Comparison of ENCODE assay signal across 28 cellular contexts in the genomic region with DNA sequence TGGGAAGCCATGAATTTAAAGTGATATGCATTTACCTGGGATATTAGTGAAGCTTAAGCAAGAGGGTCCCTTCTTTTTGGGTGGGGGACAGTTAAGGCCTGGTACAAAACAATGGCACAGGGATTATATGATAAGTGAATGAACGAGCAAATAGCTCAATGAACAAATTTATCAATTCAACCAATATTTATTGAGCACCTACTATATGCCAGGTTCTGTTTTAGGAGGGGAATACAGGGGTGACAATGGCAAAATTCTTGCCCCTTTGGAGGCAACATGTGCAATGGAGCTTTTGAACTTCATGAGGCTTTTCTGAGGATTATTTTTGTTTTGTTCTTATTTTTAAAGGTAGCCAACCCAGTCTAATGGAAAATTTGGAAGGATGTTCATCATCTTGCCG.
"Had no signal": no experiment of that assay in that cellular context is flagged by ENCODE, and none has a peak within 500 bp of the region (broad histone marks: within the 10 kb centered on the region; RNA-seq: fewer than 3 reads in every experiment).

No MANE protein-coding gene starts in this region.

- H3K27me3 ChIP-seq: testis, uterus, vagina had no signal

- DNase-seq: stimulated activated CD4-positive, alpha-beta T cell treated with anti-CD3 and anti-CD28 coated beads, Interleukin-2, amount 100 ng/mL, for 48 hours; stimulated activated CD4-positive, alpha-beta T cell treated with anti-CD3 and anti-CD28 coated beads, Interleukin-4, amount 100 ng/mL, for 1 hour; stimulated activated CD4-positive, alpha-beta T cell treated with anti-CD3 and anti-CD28 coated beads, Interleukin-4, amount 100 ng/mL, for 24 hours; stimulated activated CD4-positive, alpha-beta T cell treated with anti-CD3 and anti-CD28 coated beads, Interleukin-4, amount 100 ng/mL, for 4 hours; stimulated activated CD8-positive, alpha-beta memory T cell treated with anti-CD3 and anti-CD28 coated beads, Interleukin-4, amount 100 ng/mL, for 48 hours; stimulated activated naive B cell treated with anti-CD40 and anti-IgM and Interleukin-4, amounts not matched to agents 10 μg/mL and 1 μg/mL and 100 μg/mL, for 72 hours; stimulated activated naive CD4-positive, alpha-beta T cell; stimulated activated naive CD4-positive, alpha-beta T cell treated with Interleukin-2 at 50 U/mL for 16 hours; stimulated activated naive CD8-positive, alpha-beta T cell treated with anti-CD3 and anti-CD28 coated beads, Interleukin-15, amount 100 ng/mL, for 72 hours; stimulated activated naive CD8-positive, alpha-beta T cell treated with anti-CD3 and anti-CD28 coated beads, Interleukin-15, Interleukin-2, amounts not matched to agents 100 U/mL and 50 U/mL, for 24 hours; stomach; substantia nigra; testis; thyroid gland; tibial artery; transverse colon; trophoblast cell; upper lobe of left lung; upper lobe of right lung; uterus had no signal

- FAIRE-seq: urothelium cell line had no signal

- H3K4me3 ChIP-seq: stomach, suprapubic skin, testis, thoracic aorta, thyroid gland, tibial artery, tibial nerve, transverse colon, upper lobe of left lung, upper lobe of right lung, uterus, vagina had no signal

- H3K9me3 Mint-ChIP-seq: stimulated activated effector memory CD8-positive, alpha-beta T cell treated with anti-CD3 and anti-CD28 coated beads, Interleukin-12 subunit alpha, Interleukin-12 subunit beta, amount 100 ng/mL, for 72 hours; stimulated activated naive CD8-positive, alpha-beta T cell treated with anti-CD3 and anti-CD28 coated beads, Interleukin-15, amount 100 ng/mL, for 72 hours; stimulated activated naive CD8-positive, alpha-beta T cell treated with anti-CD3 and anti-CD28 coated beads, Interleukin-15, Interleukin-2, amounts not matched to agents 100 ng/mL and 50 ng/mL, for 24 hours had no signal

- H3K36me3 ChIP-seq: stomach, suprapubic skin, thoracic aorta, thyroid gland, tibial artery, tibial nerve, transverse colon, upper lobe of left lung, upper lobe of right lung, uterus, vagina had no signal

- ATAC-seq: stimulated activated effector memory CD8-positive, alpha-beta T cell treated with anti-CD3 and anti-CD28 coated beads, Interleukin-12 subunit alpha, Interleukin-12 subunit beta, amount 100 ng/mL, for 72 hours; stimulated activated memory B cell treated with anti-CD40 and anti-IgM and Interleukin-4, amounts not matched to agents 10 μg/mL and 1 μg/mL and 100 μg/mL, for 72 hours; stimulated activated naive B cell treated with anti-CD40 and anti-IgM and Interleukin-4, amounts not matched to agents 10 μg/mL and 1 μg/mL and 100 μg/mL, for 72 hours; stimulated activated naive CD8-positive, alpha-beta T cell treated with anti-CD3 and anti-CD28 coated beads, Interleukin-15, amount 100 ng/mL, for 72 hours; stimulated activated naive CD8-positive, alpha-beta T cell treated with anti-CD3 and anti-CD28 coated beads, Interleukin-15, Interleukin-2, amounts not matched to agents 100 U/mL and 50 U/mL, for 24 hours; upper lobe of right lung had no signal

- H3K27ac Mint-ChIP-seq: stimulated activated effector memory CD8-positive, alpha-beta T cell treated with anti-CD3 and anti-CD28 coated beads, Interleukin-12 subunit alpha, Interleukin-12 subunit beta, amount 100 ng/mL, for 72 hours; stimulated activated memory B cell treated with anti-CD40 and anti-IgM and Interleukin-4, amounts not matched to agents 10 μg/mL and 1 μg/mL and 100 μg/mL, for 72 hours; stimulated activated naive B cell treated with anti-CD40 and anti-IgM and Interleukin-4, amounts not matched to agents 10 μg/mL and 1 μg/mL and 100 μg/mL, for 72 hours; stimulated activated naive CD8-positive, alpha-beta T cell treated with anti-CD3 and anti-CD28 coated beads, Interleukin-15, Interleukin-2, amounts not matched to agents 100 ng/mL and 50 ng/mL, for 24 hours had no signal

- H3K27ac ChIP-seq: stomach, suprapubic skin, testis, thoracic aorta, thyroid gland, tibial artery, tibial nerve, transverse colon, upper lobe of left lung, upper lobe of right lung, uterus, vagina had no signal

- H3K9me3 ChIP-seq: stomach, suprapubic skin, testis, thoracic aorta, thyroid gland, tibial artery, tibial nerve, transverse colon, upper lobe of left lung, upper lobe of right lung, uterus, vagina had no signal

- H3K36me3 Mint-ChIP-seq: stimulated activated effector memory CD8-positive, alpha-beta T cell treated with anti-CD3 and anti-CD28 coated beads, Interleukin-12 subunit alpha, Interleukin-12 subunit beta, amount 100 ng/mL, for 72 hours; stimulated activated memory B cell treated with anti-CD40 and anti-IgM and Interleukin-4, amounts not matched to agents 10 μg/mL and 1 μg/mL and 100 μg/mL, for 72 hours had no signal

- H3K4me3 Mint-ChIP-seq: stimulated activated effector memory CD8-positive, alpha-beta T cell treated with anti-CD3 and anti-CD28 coated beads, Interleukin-12 subunit alpha, Interleukin-12 subunit beta, amount 100 ng/mL, for 72 hours; stimulated activated memory B cell treated with anti-CD40 and anti-IgM and Interleukin-4, amounts not matched to agents 10 μg/mL and 1 μg/mL and 100 μg/mL, for 72 hours; stimulated activated naive B cell treated with anti-CD40 and anti-IgM and Interleukin-4, amounts not matched to agents 10 μg/mL and 1 μg/mL and 100 μg/mL, for 72 hours; stimulated activated naive CD8-positive, alpha-beta T cell treated with anti-CD3 and anti-CD28 coated beads, Interleukin-15, amount 100 ng/mL, for 72 hours; stimulated activated naive CD8-positive, alpha-beta T cell treated with anti-CD3 and anti-CD28 coated beads, Interleukin-15, Interleukin-2, amounts not matched to agents 100 ng/mL and 50 ng/mL, for 24 hours had no signal

- H3K4me1 Mint-ChIP-seq: stimulated activated effector memory CD8-positive, alpha-beta T cell treated with anti-CD3 and anti-CD28 coated beads, Interleukin-12 subunit alpha, Interleukin-12 subunit beta, amount 100 ng/mL, for 72 hours had no signal
